ENCODE assay signal across 24 cellular contexts in genomic region chr3:123564056-123564455, GRCh38. TPM values are rescaled to one million over a fixed set of nuclear protein-coding genes. Genes with fewer than 3 reads are reported as not detected.
A peak's percentile ranks its signal among the peaks of the same experiment; 100 is the strongest.
DNase-seq lines count a peak whose midpoint lies in the region; ATAC-seq and TF ChIP-seq lines count a peak whose summit lies in the region.
"Had no signal": no experiment of that assay in that cellular context is flagged by ENCODE, and none has a peak within 500 bp of the region (broad histone marks: within the 10 kb centered on the region; RNA-seq: fewer than 3 reads in every experiment).

No MANE protein-coding gene starts in this region.

- H3K79me2 ChIP-seq in trophoblast cell (ENCODE audit: control insufficient read depth, insufficient read depth, low read length, poor library complexity), result no peaks in the 10 kb centered on the region

- H3K18ac ChIP-seq in trophoblast cell (ENCODE audit: low read length), result no peak overlapping the region

- H2AFZ ChIP-seq in trophoblast cell (ENCODE audit: insufficient read depth, low read length, poor library complexity), result no peak overlapping the region

- no peak overlapping the region for H2AK5ac ChIP-seq in trophoblast cell (ENCODE audit: low read length)

- no peak overlapping the region for H2BK120ac ChIP-seq in trophoblast cell (ENCODE audit: insufficient read depth, low read length, poor library complexity)

- no peak overlapping the region for H3K4me3 ChIP-seq in CD8-positive, alpha-beta memory T cell (ENCODE audit: low read length)
- H3K4me3 ChIP-seq in trophoblast cell (ENCODE audit: low read depth, low read length) (no peak overlapping the region), Peyer's patch (no peak overlapping the region)
- H3K4me3 ChIP-seq: GM12878 had no signal

- H3K4me1 ChIP-seq in CD8-positive, alpha-beta memory T cell (ENCODE audit: insufficient read depth, low read length), result no peaks in the 10 kb centered on the region
- H3K4me1 ChIP-seq in trophoblast cell (ENCODE audit: control insufficient read depth in 1 of 2, insufficient read depth in 2 of 2, low read length in 2 of 2) (peaks cover 0 to 3% of the 10 kb centered on the region in 2 experiments), Peyer's patch (no peaks in the 10 kb centered on the region)

- peak overlapping the region in 5 of 8 donors; percentile 8 to 71 (median 18) for H3K27ac Mint-ChIP-seq in CD8-positive, alpha-beta memory T cell
- H3K27ac Mint-ChIP-seq in T-helper 17 cell (peak overlapping the region; percentile 86), CD14-positive monocyte (peak overlapping the region in 1 of 7 donors; percentile 43)
- peak overlapping the region; percentile 16 to 19 for H3K27ac Mint-ChIP-seq in effector memory CD8-positive, alpha-beta T cell
- H3K27ac Mint-ChIP-seq: CD8-positive, alpha-beta T cell had no signal

- no peak overlapping the region for H3K4me3 Mint-ChIP-seq in CD8-positive, alpha-beta memory T cell
- H3K4me3 Mint-ChIP-seq in T-helper 17 cell (no peak overlapping the region), CD14-positive monocyte (no peak overlapping the region)
- no peak overlapping the region for H3K4me3 Mint-ChIP-seq in effector memory CD8-positive, alpha-beta T cell
- H3K4me3 Mint-ChIP-seq: CD8-positive, alpha-beta T cell had no signal

- H3K27me3 ChIP-seq in CD8-positive, alpha-beta memory T cell (ENCODE audit: insufficient read depth, low read length, poor library complexity, severe bottlenecking), result no peaks in the 10 kb centered on the region
- H3K27me3 ChIP-seq in trophoblast cell (ENCODE audit: insufficient read depth, low read length) (no peaks in the 10 kb centered on the region), Peyer's patch (no peaks in the 10 kb centered on the region)

- H3K14ac ChIP-seq in trophoblast cell (ENCODE audit: low read length), result no peak overlapping the region

- H3K4ac ChIP-seq in trophoblast cell (ENCODE audit: low read depth, low read length), result no peak overlapping the region

- H3K23ac ChIP-seq in trophoblast cell (ENCODE audit: low read length), result no peak overlapping the region

- no peaks in the 10 kb centered on the region for H3K36me3 ChIP-seq in CD8-positive, alpha-beta memory T cell (ENCODE audit: insufficient read depth, low read length)
- H3K36me3 ChIP-seq in trophoblast cell (ENCODE audit: control insufficient read depth in 1 of 2, insufficient read depth in 2 of 2, low read length in 2 of 2) (peaks cover 16 to 17% of the 10 kb centered on the region in 2 experiments), Peyer's patch (peaks cover 0 to 9% (median 0%) of the 10 kb centered on the region in 3 donors)

- CTCF ChIA-PET in CD8-positive, alpha-beta memory T cell (lab: Charles Lee), result interaction anchor here (8.5 kb wide), 1 partner anchor 236 kb away, joined by 81 read pairs; no protein-coding TSS in a partner anchor

- no peak overlapping the region for H3K4me2 ChIP-seq in trophoblast cell (ENCODE audit: low read length)

- H3K36me3 Mint-ChIP-seq in CD8-positive, alpha-beta memory T cell, result peaks cover 4 to 38% (median 14%) of the 10 kb centered on the region in 3 donors
- H3K36me3 Mint-ChIP-seq in T-helper 17 cell (ENCODE audit: low read depth) (peaks cover 8% of the 10 kb centered on the region), CD14-positive monocyte (peaks cover 38 to 45% of the 10 kb centered on the region in 2 donors)
- H3K36me3 Mint-ChIP-seq in effector memory CD8-positive, alpha-beta T cell (ENCODE audit: insufficient read depth), result peaks cover 8% of the 10 kb centered on the region

- H3K9me3 Mint-ChIP-seq in CD8-positive, alpha-beta memory T cell, result no peaks in the 10 kb centered on the region
- no peaks in the 10 kb centered on the region for H3K9me3 Mint-ChIP-seq in effector memory CD8-positive, alpha-beta T cell
- no peaks in the 10 kb centered on the region for H3K9me3 Mint-ChIP-seq in CD14-positive monocyte
- H3K9me3 Mint-ChIP-seq: CD8-positive, alpha-beta T cell had no signal

- H3K27ac ChIP-seq in CD8-positive, alpha-beta memory T cell (ENCODE audit: low read depth, low read length), result no peak overlapping the region
- H3K27ac ChIP-seq in trophoblast cell (ENCODE audit: low read depth, low read length) (no peak overlapping the region), Peyer's patch (no peak overlapping the region)
- H3K27ac ChIP-seq: RWPE1 had no signal

- H3K9ac ChIP-seq in trophoblast cell (ENCODE audit: low read length), result no peak overlapping the region

- intact Hi-C loops in CD14-positive monocyte (cut with micrococcal nuclease), result no loop called here

- no peaks in the 10 kb centered on the region for H3K79me1 ChIP-seq in trophoblast cell (ENCODE audit: low read length)

- no CpG with 5 or more reads among the region's 6 CpGs for WGBS in trophoblast cell (ENCODE audit: extremely low coverage, insufficient coverage, insufficient read length)

- H4K12ac ChIP-seq in trophoblast cell (ENCODE audit: low read depth, low read length), result no peak overlapping the region

- no peaks in the 10 kb centered on the region for H3K27me3 Mint-ChIP-seq in CD8-positive, alpha-beta memory T cell
- H3K27me3 Mint-ChIP-seq in T-helper 17 cell (no peaks in the 10 kb centered on the region), CD14-positive monocyte (ENCODE audit: low read depth in 3 of 3) (peaks cover 0 to 1% (median 0%) of the 10 kb centered on the region in 3 donors)
- H3K27me3 Mint-ChIP-seq in effector memory CD8-positive, alpha-beta T cell, result no peaks in the 10 kb centered on the region

- no peak for TF ChIP-seq POLR2A in Peyer's patch (IDR thresholded peaks at IDR 0.05)

- DNase-seq in CD8-positive, alpha-beta memory T cell, result no peak
- DNase-seq in T-helper 17 cell (no peak), trophoblast cell (peak; percentile 53 to 55), NCI-H2081 treated with DMSO at 0.1 percent for 48 hours (lab: John Stamatoyannopoulos, UW) (no peak), Peyer's patch (no peak), CD14-positive monocyte (ENCODE audit: low spot score) (no peak)
- DNase-seq in effector memory CD8-positive, alpha-beta T cell, result no peak
- DNase-seq: C1 segment of cervical spinal cord; CD8-positive, alpha-beta T cell; DMS 273 treated with DMSO at 0.1 percent for 48 hours; DMS79; EL; GDM1; IMR-90; KG1; MM.1S; NCI-H1694; NCI-H2029 treated with DMSO at 0.1 percent for 48 hours; NCI-H2227 treated with DMSO at 0.1 percent for 48 hours; NCI-H69; SHP77 had no signal

- H2BK5ac ChIP-seq in trophoblast cell (ENCODE audit: low read depth, low read length, poor library complexity), result no peak overlapping the region

- no peak for TF ChIP-seq CTCF in Peyer's patch (IDR thresholded peaks at IDR 0.05)
- no peak for TF ChIP-seq CTCF in CD14-positive monocyte (IDR thresholded peaks at IDR 0.05)

- no peak overlapping the region for H4K91ac ChIP-seq in trophoblast cell (ENCODE audit: low read depth, low read length)

- POLR2A ChIA-PET in CD8-positive, alpha-beta memory T cell (lab: Charles Lee), result no interaction called here

- H3K9me3 ChIP-seq in CD8-positive, alpha-beta memory T cell (ENCODE audit: low read length), result no peaks in the 10 kb centered on the region
- H3K9me3 ChIP-seq in T-helper 17 cell (ENCODE audit: control insufficient read depth, low read length, poor library complexity, severe bottlenecking), result no peaks in the 10 kb centered on the region
- H3K9me3 ChIP-seq in trophoblast cell (ENCODE audit: insufficient read depth, low read depth, low read length), result no peaks in the 10 kb centered on the region
- H3K9me3 ChIP-seq in Peyer's patch, result no peaks in the 10 kb centered on the region

- ATAC-seq in T-helper 17 cell, result no peak
- ATAC-seq in effector memory CD8-positive, alpha-beta T cell (replicated peaks), result no peak
- ATAC-seq: CD8-positive, alpha-beta T cell; GM12878; HCT116 had no signal

- H4K8ac ChIP-seq in trophoblast cell (ENCODE audit: low read depth, low read length), result no peak overlapping the region

- H3K4me1 Mint-ChIP-seq in CD8-positive, alpha-beta memory T cell, result peaks cover 10 to 20% (median 13%) of the 10 kb centered on the region in 3 donors
- H3K4me1 Mint-ChIP-seq in T-helper 17 cell (peaks cover 27% of the 10 kb centered on the region), CD14-positive monocyte (peaks cover 2% of the 10 kb centered on the region)
- H3K4me1 Mint-ChIP-seq in effector memory CD8-positive, alpha-beta T cell (ENCODE audit: low read depth in 2 of 2), result peaks cover 14 to 17% of the 10 kb centered on the region in 2 donors

- no peak overlapping the region for H2BK12ac ChIP-seq in trophoblast cell (ENCODE audit: low read length)

RNA-seq across cellular contexts. Expression of gene HACD2, which starts 20.8 kb away (rescaled TPM):
- total RNA-seq in CD8-positive, alpha-beta memory T cell, result 10 to 100 TPM; 33.0 to 33.3 TPM
- polyA plus RNA-seq in CD8-positive, alpha-beta memory T cell, result 25.9 TPM
- total RNA-seq in T-helper 17 cell, result 10 to 100 TPM; 16.2 to 18.9 TPM
- 48.8 and 49.1 TPM in 2 replicates for polyA plus RNA-seq in trophoblast cell (2013)
- 10 to 100 TPM; 19.8 to 53.6 (median 27.6) TPM for total RNA-seq in Peyer's patch
- polyA plus RNA-seq in CD14-positive monocyte, result 10 to 100 TPM; 15.1 to 17.1 TPM

Comparison
In these comparisons a context has a peak if more than half of its experiments do, and no peak if none do; other contexts are left out.
1. DNase-seq: peak in trophoblast cell (2 of 2); none in CD8-positive, alpha-beta memory T cell (0 of 5), T-helper 17 cell (0 of 3), effector memory CD8-positive, alpha-beta T cell (0 of 3), NCI-H2081 treated with DMSO at 0.1 percent for 48 hours (single experiment), Peyer's patch (0 of 3) and CD14-positive monocyte (single experiment).